Comparison of ENCODE assay signal across 11 cellular contexts in genomic region chrX:13569479-13570244, GRCh38. TPM values are rescaled to one million over a fixed set of nuclear protein-coding genes. Genes with fewer than 3 reads are reported as not detected.
DNase-seq lines count a peak whose midpoint lies in the region; ATAC-seq and TF ChIP-seq lines count a peak whose summit lies in the region.
"Had no signal": no experiment of that assay in that cellular context is flagged by ENCODE, and none has a peak within 500 bp of the region (broad histone marks: within the 10 kb centered on the region; RNA-seq: fewer than 3 reads in every experiment).

EGFL6 (plus strand) TSS chrX:13569601; CDS start chrX:13569862, 261 bp downstream.

- H3K36me3 Mint-ChIP-seq in endodermal cell (ENCODE audit: low read depth), result no peaks in the 10 kb centered on the region

- peaks cover 43% of the 10 kb centered on the region for H3K9me3 Mint-ChIP-seq in endodermal cell

- H3K4me1 ChIP-seq in HUES6 (ENCODE audit: control insufficient read depth, insufficient read depth, low read length), result peaks cover 6% of the 10 kb centered on the region
- no peaks in the 10 kb centered on the region for H3K4me1 ChIP-seq in endodermal cell (ENCODE audit: control insufficient read depth, insufficient read depth, low read length)

- no peak within 1 kb of the TSS for H3K27ac Mint-ChIP-seq in endodermal cell

- peak; percentile 8 for DNase-seq in NCI-H1092 treated with DMSO at 0.1 percent for 48 hours (lab: John Stamatoyannopoulos, UW)
- DNase-seq in NCI-H1092 (lab: John Stamatoyannopoulos, UW), result no peak
- peak; percentile 74 for DNase-seq in endodermal cell
- DNase-seq in omental fat pad (ENCODE audit: low spot score), result no peak
- no peak for DNase-seq in SK-N-DZ (ENCODE audit: low spot score)
- DNase-seq in amniotic stem cell (lab: John Stamatoyannopoulos, UW), result no peak
- no peak for DNase-seq in SKM-1 treated with dmso at 0.1 percent for 144 hours (lab: John Stamatoyannopoulos, UW; ENCODE audit: unreplicated experiment)
- DNase-seq: NK-92 treated with Interleukin-12 subunit alpha and Interleukin-12 subunit beta, amount 100 ng/mL, for 24 hours; stimulated activated CD4-positive, alpha-beta T cell treated with anti-CD3 and anti-CD28 coated beads, Interleukin-4, amount 100 ng/mL, for 4 hours had no signal

- H3K27ac ChIP-seq in HUES6 (ENCODE audit: low read depth, low read length) (no peak within 1 kb of the TSS), endodermal cell (ENCODE audit: low read depth, low read length) (no peak within 1 kb of the TSS)

- peak; percentile 35 for ATAC-seq in omental fat pad (ENCODE audit: low FRiP score)
- ATAC-seq: GM12878 had no signal

- peak within 1 kb of the TSS; percentile 63 for H3K4me3 ChIP-seq in HUES6 (ENCODE audit: low read depth, low read length)
- H3K4me3 ChIP-seq in endodermal cell (ENCODE audit: low read length), result peak within 1 kb of the TSS; percentile 49
- H3K4me3 ChIP-seq: GM12878 had no signal

- H3K4me1 Mint-ChIP-seq in endodermal cell, result peaks cover 2% of the 10 kb centered on the region

- H3K9ac ChIP-seq in HUES6 (ENCODE audit: low read length) (peak within 1 kb of the TSS; percentile 35), endodermal cell (ENCODE audit: extremely low read depth, low read length, poor library complexity, severe bottlenecking) (no peak within 1 kb of the TSS)

- peaks cover 63% of the 10 kb centered on the region for H3K27me3 Mint-ChIP-seq in endodermal cell (ENCODE audit: insufficient read depth)

- H3K27me3 ChIP-seq in HUES6 (ENCODE audit: control insufficient read depth, insufficient read depth, low read length) (peaks cover 90% of the 10 kb centered on the region), endodermal cell (ENCODE audit: control insufficient read depth, insufficient read depth, low read length, poor library complexity, severe bottlenecking) (peaks cover 56% of the 10 kb centered on the region)

- peak within 1 kb of the TSS; percentile 52 for H3K4me3 Mint-ChIP-seq in endodermal cell

- H3K36me3 ChIP-seq in HUES6 (ENCODE audit: control insufficient read depth, insufficient read depth, low read length) (no peaks in the 10 kb centered on the region), endodermal cell (ENCODE audit: control insufficient read depth, insufficient read depth, low read length) (no peaks in the 10 kb centered on the region)

- WGBS in endodermal cell (ENCODE audit: insufficient coverage in 1 of 2, insufficient read length in 1 of 2), 2 experiments, result 4% methylated on average over 57 of the region's 57 CpGs; no CpG with 5 or more reads in 1 of the 2 experiments

- H3K9me3 ChIP-seq in HUES6 (ENCODE audit: control insufficient read depth, insufficient read depth, low read depth, low read length), result no peaks in the 10 kb centered on the region
- no peaks in the 10 kb centered on the region for H3K9me3 ChIP-seq in endodermal cell (ENCODE audit: control insufficient read depth, low read length)

- TF ChIP-seq CTCF in endodermal cell (conservative IDR thresholded peaks at IDR 0.05) (no peak), omental fat pad (IDR thresholded peaks at IDR 0.05) (no peak)

RNA-seq across cellular contexts. Expression of gene EGFL6, which starts in this region (rescaled TPM):
- total RNA-seq in endodermal cell (not detected), omental fat pad (1 to 10 TPM in 2 of 4 donors, under 1 TPM in 1, not detected in 1; 0.63 to 4.2 (median 1.2) TPM)
- polyA plus RNA-seq in endodermal cell (2013, experiment 1 of 2), result 2.5 TPM
- polyA plus RNA-seq in endodermal cell (2013, experiment 2 of 2), result 2.7 TPM
- polyA plus RNA-seq in SK-N-DZ (2014; cell fraction: cytosol; rRNA removed), result not detected in 2 replicates
- polyA plus RNA-seq in SK-N-DZ (2014; cell fraction: nucleus; rRNA removed), result not detected in 2 replicates
- total RNA-seq: GM12878 had no signal

Comparison
In these comparisons a context has a peak if more than half of its experiments do, and no peak if none do; other contexts are left out.
1. DNase-seq: peak in NCI-H1092 treated with DMSO at 0.1 percent for 48 hours (single experiment) and endodermal cell (single experiment); none in NCI-H1092 (single experiment), omental fat pad (single experiment), SK-N-DZ (single experiment), amniotic stem cell (single experiment) and SKM-1 treated with dmso at 0.1 percent for 144 hours (single experiment).